Comparison of ENCODE assay signal across 21 cellular contexts in the genomic region with DNA sequence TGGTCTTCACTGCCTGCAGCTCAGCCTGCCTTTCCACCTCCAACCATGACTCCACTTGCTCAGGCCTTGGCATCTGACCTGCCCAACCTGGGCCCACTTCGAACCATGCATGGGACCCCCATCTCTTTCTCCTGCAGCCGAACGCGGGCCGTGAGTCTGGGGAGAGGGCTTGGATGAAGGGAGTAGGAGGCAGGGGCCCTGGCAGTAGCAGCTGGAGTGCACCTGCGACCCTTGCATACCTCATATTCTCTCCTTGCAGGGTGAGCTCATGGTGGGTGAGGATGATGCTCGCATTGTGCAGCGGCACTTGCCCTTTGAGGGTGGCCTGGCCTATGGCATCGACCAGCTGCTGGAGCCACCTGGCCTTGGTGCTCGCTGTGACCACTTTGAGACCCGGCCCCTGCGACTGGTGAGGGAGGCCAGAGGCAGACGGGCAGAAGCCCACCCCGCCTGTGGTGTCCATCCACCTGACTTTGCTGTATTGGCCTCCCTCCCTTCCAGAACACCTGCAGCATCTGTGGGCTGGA. TPM values are rescaled to one million over a fixed set of nuclear protein-coding genes. Genes with fewer than 3 reads are reported as not detected.
"Had no signal": no experiment of that assay in that cellular context is flagged by ENCODE, and none has a peak within 500 bp of the region (broad histone marks: within the 10 kb centered on the region; RNA-seq: fewer than 3 reads in every experiment).

No MANE protein-coding gene starts in this region.

- H3K27ac Mint-ChIP-seq: immature natural killer cell, mesothelial cell of epicardium, naive B cell had no signal

- H3K4me2 ChIP-seq: hepatocyte had no signal

- H3K9me3 ChIP-seq: esophagus muscularis mucosa, gastroesophageal sphincter, heart left ventricle, left lung, lower lobe of right lung, mucosa of descending colon had no signal

- H3K4me1 Mint-ChIP-seq: immature natural killer cell, naive B cell had no signal

- H3K9me3 Mint-ChIP-seq: immature natural killer cell, mesothelial cell of epicardium, naive B cell had no signal

- H3K4me3 Mint-ChIP-seq: immature natural killer cell, mesothelial cell of epicardium, naive B cell had no signal

- H3K4me3 ChIP-seq: coronary artery, dorsolateral prefrontal cortex, esophagus muscularis mucosa, gastroesophageal sphincter, heart left ventricle, hepatocyte, left lung, lower lobe of right lung, mucosa of descending colon had no signal

- H3K27ac ChIP-seq: coronary artery, dorsolateral prefrontal cortex, esophagus muscularis mucosa, foreskin keratinocyte, gastroesophageal sphincter, heart left ventricle, hepatocyte, left lung, lower lobe of right lung had no signal

- DNase-seq: dermis blood vessel endothelial cell; dorsolateral prefrontal cortex; effector CD4-positive, alpha-beta T cell; effector memory CD4-positive, alpha-beta T cell; foreskin keratinocyte; hypothalamus; immature natural killer cell; islet precursor cell; kidney glomerular epithelial cell; lower lobe of right lung; mesenchymal stem cell; mucosa of descending colon; naive B cell had no signal

- H3K36me3 Mint-ChIP-seq: immature natural killer cell, naive B cell had no signal

- H3K27me3 ChIP-seq: dorsolateral prefrontal cortex, esophagus muscularis mucosa, foreskin keratinocyte, gastroesophageal sphincter, heart left ventricle, hepatocyte, left lung had no signal

- ATAC-seq: foreskin keratinocyte, gastroesophageal sphincter, heart left ventricle, left lung, left ventricle myocardium superior, lower lobe of right lung, mucosa of descending colon had no signal

- H3K27me3 Mint-ChIP-seq: naive B cell had no signal

- H2AFZ ChIP-seq: hepatocyte had no signal

- H3K79me2 ChIP-seq: hepatocyte had no signal

RNA-seq across cellular contexts. Expression of gene STAB1, which starts 25.1 kb away (rescaled TPM):
- total RNA-seq: foreskin keratinocyte had no signal
